Comparison of ENCODE assay signal across 12 cellular contexts in genomic region chr19:38730470-38730730, GRCh38. TPM values are rescaled to one million over a fixed set of nuclear protein-coding genes. Genes with fewer than 3 reads are reported as not detected.
DNase-seq lines count a peak whose midpoint lies in the region; ATAC-seq and TF ChIP-seq lines count a peak whose summit lies in the region.
"Had no signal": no experiment of that assay in that cellular context is flagged by ENCODE, and none has a peak within 500 bp of the region (broad histone marks: within the 10 kb centered on the region; RNA-seq: fewer than 3 reads in every experiment).

No MANE protein-coding gene starts in this region.

- CTCF ChIA-PET in activated B cell treated with CpG ODN at 0.5 μM for 24 hours (lab: Charles Lee) = interaction anchor here (0.8 to 1.7 kb wide), 3 partner anchors 156 to 201 kb away, joined by 3 to 7 read pairs (median 4); partner anchors contain the start of genes MRPS12 and SARS2

- no peaks in the 10 kb centered on the region for H3K9me3 Mint-ChIP-seq in activated T-cell treated with anti-CD3 and anti-CD28 coated beads, Interleukin-2, amount 50 U/mL, for 24 hours
- no peaks in the 10 kb centered on the region for H3K9me3 Mint-ChIP-seq in activated B cell treated with CpG ODN at 0.5 μM for 24 hours
- no peaks in the 10 kb centered on the region for H3K9me3 Mint-ChIP-seq in stimulated activated effector memory CD8-positive, alpha-beta T cell treated with anti-CD3 and anti-CD28 coated beads, Interleukin-12 subunit alpha, Interleukin-12 subunit beta, amount 100 ng/mL, for 72 hours

- intact Hi-C loops in activated B cell treated with CpG ODN at 0.5 μM for 24 hours (cut with micrococcal nuclease) = loop anchor here (10.0 kb wide), 1 partner anchor 186 kb away; no protein-coding TSS in a partner anchor

- H3K4me1 Mint-ChIP-seq in activated T-cell treated with anti-CD3 and anti-CD28 coated beads, Interleukin-2, amount 50 U/mL, for 24 hours (ENCODE audit: low read depth) = peaks cover 37% of the 10 kb centered on the region
- peaks cover 30% of the 10 kb centered on the region for H3K4me1 Mint-ChIP-seq in activated B cell treated with CpG ODN at 0.5 μM for 24 hours
- H3K4me1 Mint-ChIP-seq in stimulated activated effector memory CD8-positive, alpha-beta T cell treated with anti-CD3 and anti-CD28 coated beads, Interleukin-12 subunit alpha, Interleukin-12 subunit beta, amount 100 ng/mL, for 72 hours = peaks cover 84% of the 10 kb centered on the region

- H3K36me3 Mint-ChIP-seq in activated T-cell treated with anti-CD3 and anti-CD28 coated beads, Interleukin-2, amount 50 U/mL, for 24 hours (ENCODE audit: low read depth) = peaks cover 44% of the 10 kb centered on the region
- peaks cover 46% of the 10 kb centered on the region for H3K36me3 Mint-ChIP-seq in activated B cell treated with CpG ODN at 0.5 μM for 24 hours (ENCODE audit: low read depth)
- peaks cover 98% of the 10 kb centered on the region for H3K36me3 Mint-ChIP-seq in stimulated activated effector memory CD8-positive, alpha-beta T cell treated with anti-CD3 and anti-CD28 coated beads, Interleukin-12 subunit alpha, Interleukin-12 subunit beta, amount 100 ng/mL, for 72 hours

- H2AFZ ChIP-seq in hepatocyte = no peak overlapping the region

- H3K4me2 ChIP-seq in hepatocyte = no peak overlapping the region

- DNase-seq in activated T-cell treated with anti-CD3 and anti-CD28 coated beads, Interleukin-2, amount 50 U/mL, for 24 hours = no peak
- DNase-seq in activated T-cell treated with anti-CD3 and anti-CD28 coated beads, Interleukin-2, amount 50 U/mL, for 1 hour = no peak
- DNase-seq in activated B cell treated with CpG ODN at 0.5 μM for 24 hours (no peak), hepatocyte (ENCODE audit: low spot score) (no peak), epidermal melanocyte (ENCODE audit: insufficient read length, low spot score) (no peak)
- no peak for DNase-seq in stimulated activated effector memory CD8-positive, alpha-beta T cell treated with anti-CD3 and anti-CD28 coated beads, Interleukin-12 subunit alpha, Interleukin-12 subunit beta, amount 100 ng/mL, for 72 hours (ENCODE audit: low spot score in 2 of 2)

- H3K4me1 ChIP-seq in hepatocyte (ENCODE audit: insufficient read depth) = no peaks in the 10 kb centered on the region

- H4K20me1 ChIP-seq in hepatocyte (ENCODE audit: insufficient read depth, poor library complexity, severe bottlenecking) = no peaks in the 10 kb centered on the region

- no peak for ATAC-seq in activated B cell treated with CpG ODN at 0.5 μM for 24 hours (ENCODE audit: low read depth)
- no peak for ATAC-seq in stimulated activated effector memory CD8-positive, alpha-beta T cell treated with anti-CD3 and anti-CD28 coated beads, Interleukin-12 subunit alpha, Interleukin-12 subunit beta, amount 100 ng/mL, for 72 hours
- no peak for ATAC-seq in HG03457 (IDR thresholded peaks at IDR 0.05; ENCODE audit: unreplicated experiment)
- ATAC-seq in HG02870 (IDR thresholded peaks at IDR 0.05; ENCODE audit: unreplicated experiment) = no peak

- TF ChIP-seq CTCF in activated B cell treated with CpG ODN at 0.5 μM for 24 hours (IDR thresholded peaks at IDR 0.05) = no peak
- TF ChIP-seq CTCF in hepatocyte (IDR thresholded peaks at IDR 0.05; ENCODE audit: poor library complexity) = no peak

- WGBS in hepatocyte (ENCODE audit: low lambda C conversion rate, missing lambda C conversion rate) = 95% methylated on average over 7 of the region's 7 CpGs

- no peaks in the 10 kb centered on the region for H3K9me3 ChIP-seq in hepatocyte (ENCODE audit: low read depth)

- H3K27ac Mint-ChIP-seq in activated T-cell treated with anti-CD3 and anti-CD28 coated beads, Interleukin-2, amount 50 U/mL, for 24 hours = peak overlapping the region; percentile 52
- peak overlapping the region; percentile 35 for H3K27ac Mint-ChIP-seq in activated B cell treated with CpG ODN at 0.5 μM for 24 hours
- H3K27ac Mint-ChIP-seq in stimulated activated effector memory CD8-positive, alpha-beta T cell treated with anti-CD3 and anti-CD28 coated beads, Interleukin-12 subunit alpha, Interleukin-12 subunit beta, amount 100 ng/mL, for 72 hours = peak overlapping the region; percentile 95

- peak overlapping the region; percentile 36 for H3K27ac ChIP-seq in hepatocyte

- H3K4me3 ChIP-seq in hepatocyte = no peak overlapping the region

- no peaks in the 10 kb centered on the region for H3K79me2 ChIP-seq in hepatocyte

- no peaks in the 10 kb centered on the region for H3K36me3 ChIP-seq in hepatocyte (replicated peaks; ENCODE audit: insufficient read depth, low read depth)

- no peaks in the 10 kb centered on the region for H3K27me3 ChIP-seq in hepatocyte

- no peak overlapping the region for H3K4me3 Mint-ChIP-seq in activated T-cell treated with anti-CD3 and anti-CD28 coated beads, Interleukin-2, amount 50 U/mL, for 24 hours
- H3K4me3 Mint-ChIP-seq in activated B cell treated with CpG ODN at 0.5 μM for 24 hours = no peak overlapping the region
- H3K4me3 Mint-ChIP-seq in stimulated activated effector memory CD8-positive, alpha-beta T cell treated with anti-CD3 and anti-CD28 coated beads, Interleukin-12 subunit alpha, Interleukin-12 subunit beta, amount 100 ng/mL, for 72 hours = no peak overlapping the region

- POLR2A ChIA-PET in activated B cell treated with CpG ODN at 0.5 μM for 24 hours (lab: Charles Lee) = no interaction called here

- H3K27me3 Mint-ChIP-seq in activated T-cell treated with anti-CD3 and anti-CD28 coated beads, Interleukin-2, amount 50 U/mL, for 24 hours = no peaks in the 10 kb centered on the region
- no peaks in the 10 kb centered on the region for H3K27me3 Mint-ChIP-seq in activated B cell treated with CpG ODN at 0.5 μM for 24 hours

- H3K9me2 ChIP-seq in hepatocyte (replicated peaks; ENCODE audit: insufficient read depth) = no peaks in the 10 kb centered on the region

RNA-seq across cellular contexts. Expression of gene CAPN12, which starts 13.9 kb away (rescaled TPM):
- total RNA-seq in activated B cell treated with CpG ODN at 0.5 μM for 24 hours = 12.4 and 14.9 TPM in 2 replicates
- 12.5 and 26.6 TPM in 2 replicates for total RNA-seq in hepatocyte
- polyA plus RNA-seq in hepatocyte = 24.3 and 38.9 TPM in 2 replicates

RNA-seq across cellular contexts. Expression of gene LGALS7, which starts 42.9 kb away (rescaled TPM):
- total RNA-seq in activated B cell treated with CpG ODN at 0.5 μM for 24 hours (not detected in 2 replicates), hepatocyte (not detected in 2 replicates)
- 1.2 TPM in 2 replicates for polyA plus RNA-seq in hepatocyte
- total RNA-seq: A673; activated CD8-positive, alpha-beta memory T cell treated with anti-CD3 and anti-CD28 coated beads for 36 hours; kidney epithelial cell; ureter had no signal

RNA-seq across cellular contexts. Expression of gene LGALS7B, which starts 58.6 kb away (rescaled TPM):
- total RNA-seq in activated B cell treated with CpG ODN at 0.5 μM for 24 hours (not detected in 2 replicates), hepatocyte (0.64 TPM in 1 of 2 replicates, not detected in the other)
- 0.72 TPM in 1 of 2 replicates, not detected in the other for polyA plus RNA-seq in hepatocyte
- total RNA-seq: A673; activated CD8-positive, alpha-beta memory T cell treated with anti-CD3 and anti-CD28 coated beads for 36 hours; kidney epithelial cell; ureter had no signal

Comparison
In these comparisons a context has a peak if more than half of its experiments do, and no peak if none do; other contexts are left out.
1. H3K27ac Mint-ChIP-seq: peak in every context shown above with its lines; median percentile 95 in stimulated activated effector memory CD8-positive, alpha-beta T cell treated with anti-CD3 and anti-CD28 coated beads, Interleukin-12 subunit alpha, Interleukin-12 subunit beta, amount 100 ng/mL, for 72 hours; 52 in activated T-cell treated with anti-CD3 and anti-CD28 coated beads, Interleukin-2, amount 50 U/mL, for 24 hours; 35 in activated B cell treated with CpG ODN at 0.5 μM for 24 hours.